Comparison of ENCODE assay signal across 1 cellular context in the genomic region with DNA sequence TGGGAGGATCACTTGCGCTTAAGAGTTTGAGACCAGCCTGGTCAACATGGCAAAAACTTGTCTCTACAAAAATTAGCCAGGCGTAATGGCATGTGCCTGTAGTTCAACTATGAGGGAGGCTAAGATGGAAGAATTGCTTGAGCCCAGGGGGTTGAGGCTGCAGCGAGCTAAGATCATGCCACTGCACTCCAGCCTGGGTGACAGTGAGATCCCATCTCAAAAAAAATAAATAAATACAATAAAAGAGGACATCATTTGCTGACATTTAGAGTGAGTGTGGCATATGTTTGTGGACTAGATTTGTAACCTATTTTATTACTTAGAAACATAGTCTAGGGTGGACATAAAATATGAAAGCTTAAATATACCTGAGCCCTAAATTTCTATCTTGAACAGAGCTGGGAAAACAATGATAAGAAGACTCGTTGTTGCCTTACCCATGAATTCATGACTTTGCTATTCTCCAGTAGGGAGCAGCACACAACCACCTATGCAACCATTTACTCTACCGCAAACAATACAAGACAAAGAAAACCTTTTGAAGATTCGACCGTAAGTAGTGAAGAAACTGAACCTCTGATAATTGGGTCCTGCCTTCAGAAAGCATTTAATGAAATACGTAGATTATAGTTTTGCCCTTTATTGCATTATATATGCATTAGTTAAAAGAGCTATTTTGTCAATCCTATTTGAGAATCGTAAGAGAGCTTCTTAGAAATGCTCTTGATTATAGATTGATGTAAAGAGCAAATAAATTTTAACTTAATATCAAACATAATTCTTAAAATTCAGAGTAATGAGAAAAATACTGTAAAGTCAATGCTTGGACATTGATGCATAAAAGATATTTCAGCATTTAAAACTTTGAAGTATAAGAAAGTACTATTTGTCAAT.
TF ChIP-seq lines count a peak whose summit lies in the region.

No MANE protein-coding gene starts in this region.

TF ChIP-seq in H1, 55 proteins besides CTCF, POLR2A, EP300 and RAD21 (continued from another document):
- TF ChIP-seq SP4 (IDR thresholded peaks at IDR 0.05; ENCODE audit: low read length) (no peak), GTF2F1 (IDR thresholded peaks at IDR 0.05; ENCODE audit: borderline replicate concordance, low read depth, low read length) (no peak), CBX8 (IDR thresholded peaks at IDR 0.05; ENCODE audit: borderline replicate concordance, low read depth, low read length) (no peak), POU5F1 (IDR thresholded peaks at IDR 0.05; ENCODE audit: low read depth, low read length) (no peak), KDM1A (IDR thresholded peaks at IDR 0.05; ENCODE audit: borderline replicate concordance, low read length) (no peak)
